Comparison of ENCODE assay signal across 13 cellular contexts in genomic region chr18:395481-396250, GRCh38.
A peak's percentile ranks its signal among the peaks of the same experiment; 100 is the strongest.
DNase-seq lines count a peak whose midpoint lies in the region; ATAC-seq lines count a peak whose summit lies in the region.
"Had no signal": no experiment of that assay in that cellular context is flagged by ENCODE, and none has a peak within 500 bp of the region (broad histone marks: within the 10 kb centered on the region; RNA-seq: fewer than 3 reads in every experiment).

No MANE protein-coding gene starts in this region.

- H3K4me3 ChIP-seq in ectodermal cell (ENCODE audit: insufficient read depth, low read depth, low read length) (no peak overlapping the region), muscle layer of duodenum (ENCODE audit: low read depth in 1 of 2, low read length in 2 of 2) (no peak overlapping the region), mesendoderm (ENCODE audit: low read length) (no peak overlapping the region)

- H3K27ac Mint-ChIP-seq in natural killer cell treated with Interleukin-12 subunit alpha and Interleukin-12 subunit beta and Interleukin-15 and Interleukin-18, amount 100 ng/mL, for 72 hours = no peak overlapping the region
- H3K27ac Mint-ChIP-seq: activated naive CD8-positive, alpha-beta T cell; CD4-positive, CD25-positive, alpha-beta regulatory T cell; H9 had no signal

- H3K9ac ChIP-seq in mesendoderm (ENCODE audit: low read length) = no peak overlapping the region
- H3K9ac ChIP-seq: parathyroid adenoma had no signal

- H3K18ac ChIP-seq in mesendoderm (ENCODE audit: low read length) = no peak overlapping the region

- 86% methylated on average over 11 to 12 of the region's 12 CpGs for WGBS in ectodermal cell, 2 experiments
- no CpG with 5 or more reads among the region's 12 CpGs for WGBS in mesendoderm (ENCODE audit: extremely low coverage, insufficient coverage, low lambda C conversion rate)

- peaks cover 16% of the 10 kb centered on the region for H3K4me1 ChIP-seq in ectodermal cell (ENCODE audit: control insufficient read depth, insufficient read depth, low read length)
- H3K4me1 ChIP-seq in muscle layer of duodenum (ENCODE audit: control insufficient read depth in 1 of 2, insufficient read depth in 2 of 2, low read length in 2 of 2) = peaks cover 10 to 34% of the 10 kb centered on the region in 2 donors
- no peaks in the 10 kb centered on the region for H3K4me1 ChIP-seq in mesendoderm (ENCODE audit: control insufficient read depth, low read depth, low read length)
- H3K4me1 ChIP-seq: parathyroid adenoma had no signal

- no peak overlapping the region for H3K56ac ChIP-seq in mesendoderm (ENCODE audit: low read length)

- H3K9me3 ChIP-seq in ectodermal cell (ENCODE audit: control insufficient read depth, low read length) (no peaks in the 10 kb centered on the region), muscle layer of duodenum (ENCODE audit: control insufficient read depth in 1 of 2, low read length in 2 of 2) (no peaks in the 10 kb centered on the region)

- H3K27ac ChIP-seq in ectodermal cell (ENCODE audit: insufficient read depth, low read depth, low read length, poor library complexity, severe bottlenecking) (peak overlapping the region; percentile 27), muscle layer of duodenum (ENCODE audit: low read length) (peak overlapping the region; percentile 24), mesendoderm (ENCODE audit: low read depth, low read length) (no peak overlapping the region)
- H3K27ac ChIP-seq: parathyroid adenoma had no signal

- no peaks in the 10 kb centered on the region for H3K9me3 Mint-ChIP-seq in natural killer cell treated with Interleukin-12 subunit alpha and Interleukin-12 subunit beta and Interleukin-15 and Interleukin-18, amount 100 ng/mL, for 72 hours
- H3K9me3 Mint-ChIP-seq: CD4-positive, CD25-positive, alpha-beta regulatory T cell; H9 had no signal

- no peak overlapping the region for H3K4me3 Mint-ChIP-seq in natural killer cell treated with Interleukin-12 subunit alpha and Interleukin-12 subunit beta and Interleukin-15 and Interleukin-18, amount 100 ng/mL, for 72 hours
- H3K4me3 Mint-ChIP-seq: activated naive CD8-positive, alpha-beta T cell; CD4-positive, CD25-positive, alpha-beta regulatory T cell; H9 had no signal

- H3K4ac ChIP-seq in mesendoderm (ENCODE audit: low read depth, low read length) = no peak overlapping the region

- no peaks in the 10 kb centered on the region for H3K27me3 ChIP-seq in ectodermal cell (ENCODE audit: control insufficient read depth, insufficient read depth, low read length, poor library complexity, severe bottlenecking)
- H3K27me3 ChIP-seq in muscle layer of duodenum (ENCODE audit: low read depth, low read length) = no peaks in the 10 kb centered on the region
- no peaks in the 10 kb centered on the region for H3K27me3 ChIP-seq in mesendoderm (ENCODE audit: insufficient read depth, low read length, poor library complexity)

- H4K5ac ChIP-seq in mesendoderm (ENCODE audit: low read length) = no peak overlapping the region

- H3K79me2 ChIP-seq in mesendoderm (ENCODE audit: control insufficient read depth, insufficient read depth, low read length) = no peaks in the 10 kb centered on the region
- H3K79me2 ChIP-seq: parathyroid adenoma had no signal

- no peak overlapping the region for H2AK5ac ChIP-seq in mesendoderm (ENCODE audit: low read length)

- no peaks in the 10 kb centered on the region for H3K36me3 Mint-ChIP-seq in natural killer cell treated with Interleukin-12 subunit alpha and Interleukin-12 subunit beta and Interleukin-15 and Interleukin-18, amount 100 ng/mL, for 72 hours
- H3K36me3 Mint-ChIP-seq: activated naive CD8-positive, alpha-beta T cell; CD4-positive, CD25-positive, alpha-beta regulatory T cell had no signal

- H3K4me1 Mint-ChIP-seq in natural killer cell treated with Interleukin-12 subunit alpha and Interleukin-12 subunit beta and Interleukin-15 and Interleukin-18, amount 100 ng/mL, for 72 hours (ENCODE audit: low read depth in 2 of 2) = no peaks in the 10 kb centered on the region
- H3K4me1 Mint-ChIP-seq: CD4-positive, CD25-positive, alpha-beta regulatory T cell; H9 had no signal

- H4K8ac ChIP-seq in mesendoderm (ENCODE audit: low read depth, low read length) = no peak overlapping the region

- H3K36me3 ChIP-seq in ectodermal cell (ENCODE audit: control insufficient read depth, insufficient read depth, low read length) = no peaks in the 10 kb centered on the region
- H3K36me3 ChIP-seq in muscle layer of duodenum (ENCODE audit: control insufficient read depth in 1 of 2, insufficient read depth in 2 of 2, low read length in 2 of 2) = no peaks in the 10 kb centered on the region
- no peaks in the 10 kb centered on the region for H3K36me3 ChIP-seq in mesendoderm (ENCODE audit: control insufficient read depth, insufficient read depth, low read length)

- DNase-seq in AG08396 (ENCODE audit: low spot score) (peak; percentile 52), NCI-H1930 (lab: John Stamatoyannopoulos, UW) (peak; percentile 64 to 85), NCI-H1105 treated with DMSO at 0.1 percent for 48 hours (lab: John Stamatoyannopoulos, UW) (no peak), mesendoderm (no peak), AML-193 (lab: John Stamatoyannopoulos, UW) (no peak)
- no peak for DNase-seq in natural killer cell treated with Interleukin-12 subunit alpha and Interleukin-12 subunit beta and Interleukin-15 and Interleukin-18, amount 100 ng/mL, for 72 hours (ENCODE audit: low spot score)
- DNase-seq: activated CD4-positive, CD25-positive, alpha-beta regulatory T cell; CD4-positive, CD25-positive, alpha-beta regulatory T cell; H9 had no signal

- H2BK5ac ChIP-seq in mesendoderm (ENCODE audit: low read length) = no peak overlapping the region

- no peak overlapping the region for H3K4me2 ChIP-seq in mesendoderm (ENCODE audit: low read length)

- H2BK120ac ChIP-seq in mesendoderm (ENCODE audit: low read depth, low read length) = no peak overlapping the region

- no peak overlapping the region for H3K23ac ChIP-seq in mesendoderm (ENCODE audit: low read length)

- peaks cover 4 to 36% of the 10 kb centered on the region in 2 donors for H3K27me3 Mint-ChIP-seq in natural killer cell treated with Interleukin-12 subunit alpha and Interleukin-12 subunit beta and Interleukin-15 and Interleukin-18, amount 100 ng/mL, for 72 hours
- H3K27me3 Mint-ChIP-seq: activated naive CD8-positive, alpha-beta T cell had no signal

- no peak overlapping the region for H2BK15ac ChIP-seq in mesendoderm (replicated peaks; ENCODE audit: low read depth)

- H3K79me1 ChIP-seq in mesendoderm (ENCODE audit: low read length) = peaks cover 2% of the 10 kb centered on the region

- no peak for ATAC-seq in natural killer cell treated with Interleukin-12 subunit alpha and Interleukin-12 subunit beta and Interleukin-15 and Interleukin-18, amount 100 ng/mL, for 72 hours

Comparison
In these comparisons a context has a peak if more than half of its experiments do, and no peak if none do; other contexts are left out.
1. DNase-seq: peak in AG08396 (single experiment) and NCI-H1930 (2 of 2); none in NCI-H1105 treated with DMSO at 0.1 percent for 48 hours (single experiment), natural killer cell treated with Interleukin-12 subunit alpha and Interleukin-12 subunit beta and Interleukin-15 and Interleukin-18, amount 100 ng/mL, for 72 hours (single experiment), mesendoderm (single experiment) and AML-193 (0 of 2).